Comparison of ENCODE assay signal across 8 cellular contexts in the genomic region with DNA sequence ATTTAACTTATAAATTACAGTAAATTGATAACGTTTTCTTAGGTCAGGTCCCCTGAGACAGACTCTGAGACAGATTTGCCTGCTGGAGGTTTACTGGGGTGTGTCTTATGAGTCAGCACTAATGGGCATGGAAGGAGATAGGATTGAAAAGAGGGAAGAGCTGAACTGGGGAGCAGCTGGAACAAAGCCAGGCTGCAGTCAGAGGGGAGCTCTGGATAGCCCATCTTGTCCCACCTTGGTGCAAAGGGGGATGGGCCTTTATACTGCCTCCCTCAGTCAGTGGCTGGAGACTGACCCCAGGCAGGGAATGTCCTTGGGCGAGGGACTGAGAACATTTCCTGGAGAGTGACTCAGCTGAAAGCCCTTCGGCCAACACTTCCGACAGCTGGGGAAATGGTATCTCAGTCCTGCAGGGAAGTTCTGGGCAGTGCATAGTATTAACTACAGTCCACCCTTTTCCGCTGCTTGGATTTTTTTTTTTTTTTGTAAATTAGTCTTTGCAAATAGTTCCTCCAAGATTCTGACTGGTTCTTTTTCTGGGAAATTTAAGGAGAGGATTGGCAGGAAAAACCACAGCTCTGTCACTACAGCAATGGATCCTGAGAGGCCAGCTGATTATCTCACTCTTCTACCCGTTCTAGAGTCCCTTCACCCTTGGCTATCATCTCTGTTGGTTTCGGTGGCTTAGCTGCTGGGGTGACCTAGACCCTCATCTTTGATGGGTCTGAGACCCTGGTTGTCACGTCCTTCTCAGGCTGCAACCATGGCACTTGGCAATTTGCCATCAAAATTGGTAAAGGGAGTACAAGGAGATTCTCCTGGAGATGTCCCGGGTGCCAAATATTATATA. TPM values are rescaled to one million over a fixed set of nuclear protein-coding genes. Genes with fewer than 3 reads are reported as not detected.
A peak's percentile ranks its signal among the peaks of the same experiment; 100 is the strongest.
DNase-seq lines count a peak whose midpoint lies in the region; TF ChIP-seq lines count a peak whose summit lies in the region.

No MANE protein-coding gene starts in this region.

- DNase-seq in Caki2 (ENCODE audit: low read depth) (peak; percentile 81), RWPE1 (ENCODE audit: low spot score) (peak; percentile 92), fibroblast of the aortic adventitia (ENCODE audit: low read depth) (peak; percentile 94), non-pigmented ciliary epithelial cell (ENCODE audit: low read depth) (peak; percentile 54), activated gamma-delta T cell treated with Interleukin-2 at 50 U/mL for 16 hours (no peak), NCI-H187 treated with DMSO at 0.1 percent for 48 hours (lab: John Stamatoyannopoulos, UW) (no peak)
- DNase-seq in T-helper 2 cell treated with Interferon-gamma antibody and Interleukin-4, amounts not matched to agents 5 μg/mL and 100 μg/mL, for 36 hours (ENCODE audit: low spot score) = no peak
- DNase-seq in activated naive CD4-positive, alpha-beta T cell treated with anti-CD3 and anti-CD28 coated beads, Interleukin-2, amount 10 ng/mL, durations not matched to agents 7 days and 5 days = no peak

- no peak overlapping the region for H3K27ac Mint-ChIP-seq in T-helper 2 cell treated with Interferon-gamma antibody and Interleukin-4, amounts not matched to agents 5 μg/mL and 100 μg/mL, for 36 hours
- no peak overlapping the region for H3K27ac Mint-ChIP-seq in activated naive CD4-positive, alpha-beta T cell treated with anti-CD3 and anti-CD28 coated beads, Interleukin-2, amount 10 ng/mL, durations not matched to agents 7 days and 5 days

- peak overlapping the region; percentile 22 for H3K4me3 ChIP-seq in fibroblast of the aortic adventitia (ENCODE audit: low read depth, low read length)

- H3K27me3 Mint-ChIP-seq in T-helper 2 cell treated with Interferon-gamma antibody and Interleukin-4, amounts not matched to agents 5 μg/mL and 100 μg/mL, for 36 hours (ENCODE audit: low read depth) = peaks cover 2% of the 10 kb centered on the region
- H3K27me3 Mint-ChIP-seq in activated naive CD4-positive, alpha-beta T cell treated with anti-CD3 and anti-CD28 coated beads, Interleukin-2, amount 10 ng/mL, durations not matched to agents 7 days and 5 days = no peaks in the 10 kb centered on the region

- POLR2A ChIA-PET in RWPE1 (lab: Yijun Ruan, JAX; ENCODE audit: low non-redundant PET) = interaction anchor here (0.5 to 0.7 kb wide), 3 partner anchors 13 to 40 kb away, joined by 4 to 5 read pairs (median 5); no protein-coding TSS in a partner anchor

- TF ChIP-seq CTCF in RWPE1 (conservative IDR thresholded peaks at IDR 0.05; ENCODE audit: low read depth) (no peak), fibroblast of the aortic adventitia (IDR thresholded peaks at IDR 0.05; ENCODE audit: insufficient read depth, low read length) (no peak)

- in situ Hi-C loops in Caki2 (cut with HindIII; ENCODE audit: low pct_unique_long_range_greater_than_20kb, low sequenced_read_pairs) = no loop called here

- peak overlapping the region; percentile 86 for H3K27ac ChIP-seq in RWPE1

- CTCF ChIA-PET in RWPE1 (lab: Yijun Ruan, JAX) = interaction anchor here (0.6 to 1.2 kb wide), 3 partner anchors 10 to 31 kb away, joined by 3 to 6 read pairs (median 3); no protein-coding TSS in a partner anchor
- CTCF ChIA-PET in activated naive CD4-positive, alpha-beta T cell treated with anti-CD3 and anti-CD28 coated beads, Interleukin-2, amount 10 ng/mL, durations not matched to agents 7 days and 5 days (lab: Charles Lee) = no interaction called here

- H3K9me3 Mint-ChIP-seq in T-helper 2 cell treated with Interferon-gamma antibody and Interleukin-4, amounts not matched to agents 5 μg/mL and 100 μg/mL, for 36 hours = no peaks in the 10 kb centered on the region
- H3K9me3 Mint-ChIP-seq in activated naive CD4-positive, alpha-beta T cell treated with anti-CD3 and anti-CD28 coated beads, Interleukin-2, amount 10 ng/mL, durations not matched to agents 7 days and 5 days = no peaks in the 10 kb centered on the region

- H3K4me3 Mint-ChIP-seq in T-helper 2 cell treated with Interferon-gamma antibody and Interleukin-4, amounts not matched to agents 5 μg/mL and 100 μg/mL, for 36 hours = no peak overlapping the region
- H3K4me3 Mint-ChIP-seq in activated naive CD4-positive, alpha-beta T cell treated with anti-CD3 and anti-CD28 coated beads, Interleukin-2, amount 10 ng/mL, durations not matched to agents 7 days and 5 days = no peak overlapping the region

- H3K4me1 Mint-ChIP-seq in T-helper 2 cell treated with Interferon-gamma antibody and Interleukin-4, amounts not matched to agents 5 μg/mL and 100 μg/mL, for 36 hours (ENCODE audit: low read depth) = no peaks in the 10 kb centered on the region
- no peaks in the 10 kb centered on the region for H3K4me1 Mint-ChIP-seq in activated naive CD4-positive, alpha-beta T cell treated with anti-CD3 and anti-CD28 coated beads, Interleukin-2, amount 10 ng/mL, durations not matched to agents 7 days and 5 days

- no peaks in the 10 kb centered on the region for H3K36me3 Mint-ChIP-seq in T-helper 2 cell treated with Interferon-gamma antibody and Interleukin-4, amounts not matched to agents 5 μg/mL and 100 μg/mL, for 36 hours (ENCODE audit: low read depth)
- H3K36me3 Mint-ChIP-seq in activated naive CD4-positive, alpha-beta T cell treated with anti-CD3 and anti-CD28 coated beads, Interleukin-2, amount 10 ng/mL, durations not matched to agents 7 days and 5 days = no peaks in the 10 kb centered on the region

RNA-seq across cellular contexts. Expression of a gene that starts 39.2 kb away (rescaled TPM):
- total RNA-seq in Caki2 (2014; rRNA removed; shearing (Covaris generic); ENCODE audit: low replicate concordance) = 11.8 and 47.3 TPM in 2 replicates
- 82.5 and 123 TPM in 2 replicates for total RNA-seq in fibroblast of the aortic adventitia (ENCODE audit: low replicate concordance)

Comparison
In these comparisons a context has a peak if more than half of its experiments do, and no peak if none do; other contexts are left out.
1. DNase-seq: peak in Caki2 (single experiment), RWPE1 (single experiment), fibroblast of the aortic adventitia (single experiment) and non-pigmented ciliary epithelial cell (single experiment); none in T-helper 2 cell treated with Interferon-gamma antibody and Interleukin-4, amounts not matched to agents 5 μg/mL and 100 μg/mL, for 36 hours (single experiment), activated gamma-delta T cell treated with Interleukin-2 at 50 U/mL for 16 hours (single experiment), activated naive CD4-positive, alpha-beta T cell treated with anti-CD3 and anti-CD28 coated beads, Interleukin-2, amount 10 ng/mL, durations not matched to agents 7 days and 5 days (single experiment) and NCI-H187 treated with DMSO at 0.1 percent for 48 hours (single experiment).